ENCODE assay signal across 1 cellular context in the genomic region with DNA sequence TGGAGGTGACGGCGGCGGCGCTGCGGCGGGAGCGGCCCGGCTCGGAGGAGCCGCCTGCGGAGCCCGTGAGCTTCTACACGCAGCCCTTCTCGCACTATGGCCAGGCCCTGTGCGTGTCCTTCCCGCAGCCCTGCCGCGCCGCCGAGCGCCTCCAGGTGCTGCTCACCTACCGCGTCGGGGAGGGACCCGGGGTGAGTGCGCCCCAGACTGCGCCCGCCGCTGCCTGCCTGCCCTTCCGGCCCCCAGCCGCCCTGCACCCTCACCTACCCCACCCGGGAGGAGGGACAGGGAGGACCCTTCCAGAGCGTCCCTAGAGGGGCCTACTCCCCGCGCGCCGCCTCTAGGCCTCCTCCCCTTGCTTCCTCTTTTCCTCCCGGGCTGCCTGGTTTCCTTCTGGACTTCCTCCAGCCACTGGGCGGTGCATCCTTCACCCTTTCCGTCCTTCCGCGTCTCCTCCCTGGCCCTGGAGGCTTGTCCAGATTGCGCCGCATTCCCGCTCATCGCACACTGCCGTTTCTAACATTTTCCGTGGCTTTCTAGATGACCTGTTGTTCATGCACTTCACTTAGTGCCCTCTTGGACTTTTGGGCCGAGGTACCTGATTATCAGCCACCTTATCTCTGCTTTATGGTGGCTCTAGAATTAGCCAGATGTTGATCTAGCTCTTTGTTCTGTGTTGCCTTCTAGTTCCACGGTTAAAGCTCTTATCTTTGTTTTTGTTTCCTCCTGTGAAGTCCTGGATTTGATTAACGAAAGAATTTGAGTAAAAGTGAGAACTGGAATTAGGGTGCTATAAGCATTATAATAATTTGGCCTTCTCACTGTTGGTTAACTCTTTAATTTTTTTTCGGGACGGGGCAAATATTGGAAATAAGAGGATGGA.
A peak's percentile ranks its signal among the peaks of the same experiment; 100 is the strongest.
TF ChIP-seq lines count a peak whose summit lies in the region.

No MANE protein-coding gene starts in this region.

TF ChIP-seq in HepG2, 621 proteins besides CTCF, POLR2A, EP300 and RAD21 (continued from another document and continues in another):
- TF ChIP-seq, protein P1, sequence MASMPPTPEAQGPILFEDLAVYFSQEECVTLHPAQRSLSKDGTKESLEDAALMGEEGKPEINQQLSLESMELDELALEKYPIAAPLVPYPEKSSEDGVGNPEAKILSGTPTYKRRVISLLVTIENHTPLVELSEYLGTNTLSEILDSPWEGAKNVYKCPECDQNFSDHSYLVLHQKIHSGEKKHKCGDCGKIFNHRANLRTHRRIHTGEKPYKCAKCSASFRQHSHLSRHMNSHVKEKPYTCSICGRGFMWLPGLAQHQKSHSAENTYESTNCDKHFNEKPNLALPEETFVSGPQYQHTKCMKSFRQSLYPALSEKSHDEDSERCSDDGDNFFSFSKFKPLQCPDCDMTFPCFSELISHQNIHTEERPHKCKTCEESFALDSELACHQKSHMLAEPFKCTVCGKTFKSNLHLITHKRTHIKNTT (CRISPR knock-in tag; IDR thresholded peaks at IDR 0.05): no peak
- no peak for TF ChIP-seq SUZ12 (IDR thresholded peaks at IDR 0.05; ENCODE audit: low read depth, low read length)
- TF ChIP-seq SNRNP70 (IDR thresholded peaks at IDR 0.05; ENCODE audit: low read depth, low read length): no peak
- TF ChIP-seq ATRX (CRISPR knock-in tag; IDR thresholded peaks at IDR 0.05; ENCODE audit: borderline replicate concordance): no peak
- TF ChIP-seq YY1 (IDR thresholded peaks at IDR 0.05; ENCODE audit: insufficient read depth, insufficient replicate concordance, low read depth, low read length): no peak
- peak; percentile 41 for TF ChIP-seq SRSF1 (optimal IDR thresholded peaks at IDR 0.05; ENCODE audit: low read depth, low read length)
- peak; percentile 75; the same call in 1 of the 2 replicates for TF ChIP-seq YEATS2 (CRISPR knock-in tag; IDR thresholded peaks at IDR 0.05; ENCODE audit: borderline replicate concordance)
- TF ChIP-seq GATAD1 (CRISPR knock-in tag; IDR thresholded peaks at IDR 0.05): no peak; the same call in 1 of the 2 replicates
- no peak; the same call in 1 of the 2 replicates for TF ChIP-seq ZNF629 (CRISPR knock-in tag; conservative IDR thresholded peaks at IDR 0.05)
- TF ChIP-seq ZNF354B (CRISPR knock-in tag; IDR thresholded peaks at IDR 0.05): no peak
- TF ChIP-seq, protein P2, sequence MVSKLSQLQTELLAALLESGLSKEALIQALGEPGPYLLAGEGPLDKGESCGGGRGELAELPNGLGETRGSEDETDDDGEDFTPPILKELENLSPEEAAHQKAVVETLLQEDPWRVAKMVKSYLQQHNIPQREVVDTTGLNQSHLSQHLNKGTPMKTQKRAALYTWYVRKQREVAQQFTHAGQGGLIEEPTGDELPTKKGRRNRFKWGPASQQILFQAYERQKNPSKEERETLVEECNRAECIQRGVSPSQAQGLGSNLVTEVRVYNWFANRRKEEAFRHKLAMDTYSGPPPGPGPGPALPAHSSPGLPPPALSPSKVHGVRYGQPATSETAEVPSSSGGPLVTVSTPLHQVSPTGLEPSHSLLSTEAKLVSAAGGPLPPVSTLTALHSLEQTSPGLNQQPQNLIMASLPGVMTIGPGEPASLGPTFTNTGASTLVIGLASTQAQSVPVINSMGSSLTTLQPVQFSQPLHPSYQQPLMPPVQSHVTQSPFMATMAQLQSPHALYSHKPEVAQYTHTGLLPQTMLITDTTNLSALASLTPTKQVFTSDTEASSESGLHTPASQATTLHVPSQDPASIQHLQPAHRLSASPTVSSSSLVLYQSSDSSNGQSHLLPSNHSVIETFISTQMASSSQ (IDR thresholded peaks at IDR 0.05; ENCODE audit: low read depth): no peak
- TF ChIP-seq, protein P2 (CRISPR knock-in tag; IDR thresholded peaks at IDR 0.05; ENCODE audit: borderline replicate concordance): no peak
- TF ChIP-seq, protein P3, sequence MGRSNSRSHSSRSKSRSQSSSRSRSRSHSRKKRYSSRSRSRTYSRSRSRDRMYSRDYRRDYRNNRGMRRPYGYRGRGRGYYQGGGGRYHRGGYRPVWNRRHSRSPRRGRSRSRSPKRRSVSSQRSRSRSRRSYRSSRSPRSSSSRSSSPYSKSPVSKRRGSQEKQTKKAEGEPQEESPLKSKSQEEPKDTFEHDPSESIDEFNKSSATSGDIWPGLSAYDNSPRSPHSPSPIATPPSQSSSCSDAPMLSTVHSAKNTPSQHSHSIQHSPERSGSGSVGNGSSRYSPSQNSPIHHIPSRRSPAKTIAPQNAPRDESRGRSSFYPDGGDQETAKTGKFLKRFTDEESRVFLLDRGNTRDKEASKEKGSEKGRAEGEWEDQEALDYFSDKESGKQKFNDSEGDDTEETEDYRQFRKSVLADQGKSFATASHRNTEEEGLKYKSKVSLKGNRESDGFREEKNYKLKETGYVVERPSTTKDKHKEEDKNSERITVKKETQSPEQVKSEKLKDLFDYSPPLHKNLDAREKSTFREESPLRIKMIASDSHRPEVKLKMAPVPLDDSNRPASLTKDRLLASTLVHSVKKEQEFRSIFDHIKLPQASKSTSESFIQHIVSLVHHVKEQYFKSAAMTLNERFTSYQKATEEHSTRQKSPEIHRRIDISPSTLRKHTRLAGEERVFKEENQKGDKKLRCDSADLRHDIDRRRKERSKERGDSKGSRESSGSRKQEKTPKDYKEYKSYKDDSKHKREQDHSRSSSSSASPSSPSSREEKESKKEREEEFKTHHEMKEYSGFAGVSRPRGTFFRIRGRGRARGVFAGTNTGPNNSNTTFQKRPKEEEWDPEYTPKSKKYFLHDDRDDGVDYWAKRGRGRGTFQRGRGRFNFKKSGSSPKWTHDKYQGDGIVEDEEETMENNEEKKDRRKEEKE (IDR thresholded peaks at IDR 0.05): no peak
- no peak for TF ChIP-seq PAWR (CRISPR knock-in tag; IDR thresholded peaks at IDR 0.05; ENCODE audit: borderline replicate concordance)
- peak; percentile 77 for TF ChIP-seq PHF8 (CRISPR knock-in tag; IDR thresholded peaks at IDR 0.05)
- TF ChIP-seq, protein P4, sequence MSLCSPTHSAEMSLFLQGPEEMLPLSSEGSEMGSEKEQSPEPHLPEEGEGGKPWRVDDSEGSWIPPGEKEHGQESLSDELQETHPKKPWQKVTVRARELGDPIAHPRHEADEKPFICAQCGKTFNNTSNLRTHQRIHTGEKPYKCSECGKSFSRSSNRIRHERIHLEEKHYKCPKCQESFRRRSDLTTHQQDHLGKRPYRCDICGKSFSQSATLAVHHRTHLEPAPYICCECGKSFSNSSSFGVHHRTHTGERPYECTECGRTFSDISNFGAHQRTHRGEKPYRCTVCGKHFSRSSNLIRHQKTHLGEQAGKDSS (CRISPR knock-in tag; IDR thresholded peaks at IDR 0.05; ENCODE audit: borderline replicate concordance, low read depth): 0 out of 2 replicates have a peak, but pooled peaks have one; percentile 70
- TF ChIP-seq, protein P5, sequence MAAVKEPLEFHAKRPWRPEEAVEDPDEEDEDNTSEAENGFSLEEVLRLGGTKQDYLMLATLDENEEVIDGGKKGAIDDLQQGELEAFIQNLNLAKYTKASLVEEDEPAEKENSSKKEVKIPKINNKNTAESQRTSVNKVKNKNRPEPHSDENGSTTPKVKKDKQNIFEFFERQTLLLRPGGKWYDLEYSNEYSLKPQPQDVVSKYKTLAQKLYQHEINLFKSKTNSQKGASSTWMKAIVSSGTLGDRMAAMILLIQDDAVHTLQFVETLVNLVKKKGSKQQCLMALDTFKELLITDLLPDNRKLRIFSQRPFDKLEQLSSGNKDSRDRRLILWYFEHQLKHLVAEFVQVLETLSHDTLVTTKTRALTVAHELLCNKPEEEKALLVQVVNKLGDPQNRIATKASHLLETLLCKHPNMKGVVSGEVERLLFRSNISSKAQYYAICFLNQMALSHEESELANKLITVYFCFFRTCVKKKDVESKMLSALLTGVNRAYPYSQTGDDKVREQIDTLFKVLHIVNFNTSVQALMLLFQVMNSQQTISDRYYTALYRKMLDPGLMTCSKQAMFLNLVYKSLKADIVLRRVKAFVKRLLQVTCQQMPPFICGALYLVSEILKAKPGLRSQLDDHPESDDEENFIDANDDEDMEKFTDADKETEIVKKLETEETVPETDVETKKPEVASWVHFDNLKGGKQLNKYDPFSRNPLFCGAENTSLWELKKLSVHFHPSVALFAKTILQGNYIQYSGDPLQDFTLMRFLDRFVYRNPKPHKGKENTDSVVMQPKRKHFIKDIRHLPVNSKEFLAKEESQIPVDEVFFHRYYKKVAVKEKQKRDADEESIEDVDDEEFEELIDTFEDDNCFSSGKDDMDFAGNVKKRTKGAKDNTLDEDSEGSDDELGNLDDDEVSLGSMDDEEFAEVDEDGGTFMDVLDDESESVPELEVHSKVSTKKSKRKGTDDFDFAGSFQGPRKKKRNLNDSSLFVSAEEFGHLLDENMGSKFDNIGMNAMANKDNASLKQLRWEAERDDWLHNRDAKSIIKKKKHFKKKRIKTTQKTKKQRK (IDR thresholded peaks at IDR 0.05; ENCODE audit: low read length): no peak
- no peak for TF ChIP-seq SSRP1 (CRISPR knock-in tag; IDR thresholded peaks at IDR 0.05)
- TF ChIP-seq SIN3A (IDR thresholded peaks at IDR 0.05; ENCODE audit: borderline replicate concordance, low read depth, low read length): no peak
- peak; percentile 39 for TF ChIP-seq KMT2A (CRISPR knock-in tag; IDR thresholded peaks at IDR 0.05)
- TF ChIP-seq CHD2 (IDR thresholded peaks at IDR 0.05; ENCODE audit: low read depth, low read length): no peak
- TF ChIP-seq, protein P6, sequence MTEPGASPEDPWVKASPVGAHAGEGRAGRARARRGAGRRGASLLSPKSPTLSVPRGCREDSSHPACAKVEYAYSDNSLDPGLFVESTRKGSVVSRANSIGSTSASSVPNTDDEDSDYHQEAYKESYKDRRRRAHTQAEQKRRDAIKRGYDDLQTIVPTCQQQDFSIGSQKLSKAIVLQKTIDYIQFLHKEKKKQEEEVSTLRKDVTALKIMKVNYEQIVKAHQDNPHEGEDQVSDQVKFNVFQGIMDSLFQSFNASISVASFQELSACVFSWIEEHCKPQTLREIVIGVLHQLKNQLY (CRISPR knock-in tag; IDR thresholded peaks at IDR 0.05): no peak
- TF ChIP-seq BORCS8-MEF2B (CRISPR knock-in tag; IDR thresholded peaks at IDR 0.05): peak; percentile 53
- TF ChIP-seq, protein P7, sequence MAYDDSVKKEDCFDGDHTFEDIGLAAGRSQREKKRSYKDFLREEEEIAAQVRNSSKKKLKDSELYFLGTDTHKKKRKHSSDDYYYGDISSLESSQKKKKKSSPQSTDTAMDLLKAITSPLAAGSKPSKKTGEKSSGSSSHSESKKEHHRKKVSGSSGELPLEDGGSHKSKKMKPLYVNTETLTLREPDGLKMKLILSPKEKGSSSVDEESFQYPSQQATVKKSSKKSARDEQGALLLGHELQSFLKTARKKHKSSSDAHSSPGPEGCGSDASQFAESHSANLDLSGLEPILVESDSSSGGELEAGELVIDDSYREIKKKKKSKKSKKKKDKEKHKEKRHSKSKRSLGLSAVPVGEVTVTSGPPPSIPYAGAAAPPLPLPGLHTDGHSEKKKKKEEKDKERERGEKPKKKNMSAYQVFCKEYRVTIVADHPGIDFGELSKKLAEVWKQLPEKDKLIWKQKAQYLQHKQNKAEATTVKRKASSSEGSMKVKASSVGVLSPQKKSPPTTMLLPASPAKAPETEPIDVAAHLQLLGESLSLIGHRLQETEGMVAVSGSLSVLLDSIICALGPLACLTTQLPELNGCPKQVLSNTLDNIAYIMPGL (CRISPR knock-in tag; IDR thresholded peaks at IDR 0.05; ENCODE audit: borderline replicate concordance in 1 of 2, low read depth in 1 of 2): peak; percentile 52 to 92; a peak in 3 of 4 replicates
- TF ChIP-seq ZNF121 (CRISPR knock-in tag; IDR thresholded peaks at IDR 0.05): no peak
- TF ChIP-seq, protein P8, sequence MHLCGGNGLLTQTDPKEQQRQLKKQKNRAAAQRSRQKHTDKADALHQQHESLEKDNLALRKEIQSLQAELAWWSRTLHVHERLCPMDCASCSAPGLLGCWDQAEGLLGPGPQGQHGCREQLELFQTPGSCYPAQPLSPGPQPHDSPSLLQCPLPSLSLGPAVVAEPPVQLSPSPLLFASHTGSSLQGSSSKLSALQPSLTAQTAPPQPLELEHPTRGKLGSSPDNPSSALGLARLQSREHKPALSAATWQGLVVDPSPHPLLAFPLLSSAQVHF (CRISPR knock-in tag; IDR thresholded peaks at IDR 0.05): no peak
